8 cellular contexts compared by ENCODE assay signal in genomic region chr17:43125967-43126910, GRCh38. TPM values are rescaled to one million over a fixed set of nuclear protein-coding genes. Genes with fewer than 3 reads are reported as not detected.
DNase-seq lines count a peak whose midpoint lies in the region; ATAC-seq, FAIRE-seq and TF ChIP-seq lines count a peak whose summit lies in the region.

No MANE protein-coding gene starts in this region.

- H3K4me3 ChIP-seq in BJ (ENCODE audit: low read depth, low read length) (peak overlapping the region; percentile 68), adrenal gland (peak overlapping the region in 2 of 4 donors; percentile 46 to 81), HepG2 (replicated peaks in 1 of 3; ENCODE audit: insufficient read depth in 1 of 3, low read depth in 2 of 3, low read length in 3 of 3) (peak overlapping the region; percentile 87 to 94 (median 91)), transverse colon (peak overlapping the region; percentile 35 to 80 (median 54))

- no peak for DNase-seq in BJ (ENCODE audit: low read depth)
- peak in 2 of 7 donors; percentile 23 to 52 for DNase-seq in adrenal gland
- peak; percentile 61 for DNase-seq in HepG2 (ENCODE audit: low spot score)
- DNase-seq in transverse colon: peak; percentile 14
- no peak for DNase-seq in NCI-H345 treated with DMSO at 0.1 percent for 48 hours (lab: John Stamatoyannopoulos, UW; ENCODE audit: unreplicated experiment)

- H3K9me3 ChIP-seq in KOPT-K1 (ENCODE audit: insufficient read depth, low read length, poor library complexity, severe bottlenecking) (no peaks in the 10 kb centered on the region), adrenal gland (replicated peaks in 1 of 3) (no peaks in the 10 kb centered on the region), HepG2 (ENCODE audit: low read length) (no peaks in the 10 kb centered on the region), transverse colon (no peaks in the 10 kb centered on the region)

- peaks cover 63% of the 10 kb centered on the region for H3K79me2 ChIP-seq in HepG2 (ENCODE audit: insufficient read depth, low read length)

- H3K27ac ChIP-seq in KOPT-K1 (ENCODE audit: low read depth, low read length, poor library complexity, severe bottlenecking) (peak overlapping the region; percentile 81), adrenal gland (peak overlapping the region in 4 of 5 donors; percentile 67 to 89 (median 73)), HepG2 (ENCODE audit: extremely low read length, insufficient read depth, low read length) (peak overlapping the region; percentile 95), transverse colon (peak overlapping the region; percentile 77 to 89 (median 88))

- TF ChIP-seq POLR2A in adrenal gland (IDR thresholded peaks at IDR 0.05): no peak
- TF ChIP-seq POLR2A in HepG2 (IDR thresholded peaks at IDR 0.05; ENCODE audit: insufficient read depth in 1 of 2, low read depth in 2 of 2, low read length in 2 of 2): peak in 1 of 2 experiments; percentile 83; a peak in 2 of 4 replicates
- TF ChIP-seq POLR2A in transverse colon (IDR thresholded peaks at IDR 0.05): no peak

- H3K27me3 ChIP-seq in BJ (ENCODE audit: control insufficient read depth, insufficient read depth, low read length) (no peaks in the 10 kb centered on the region), adrenal gland (no peaks in the 10 kb centered on the region), HepG2 (ENCODE audit: control insufficient read depth in 1 of 2, insufficient read depth in 2 of 2, low read length in 2 of 2) (no peaks in the 10 kb centered on the region; a peak in 1 of 5 replicates), transverse colon (no peaks in the 10 kb centered on the region)

- intact Hi-C loops in adrenal gland (cut with DNase I) (no loop called here), HepG2 (cut with micrococcal nuclease; ENCODE audit: unreplicated experiment) (loop anchor here (1.0 kb wide), 1 partner anchor 44 kb away; no protein-coding TSS in a partner anchor), transverse colon (cut with DNase I; ENCODE audit: low total_unique reads) (no loop called here)

- BruUV-seq in HepG2 (replicated peaks; lab: Mats Ljungman, UMichigan): TSS peak; percentile 90

- POLR2A ChIA-PET in BJ (lab: Charles Lee): no interaction called here
- POLR2A ChIA-PET in HepG2 (lab: Yijun Ruan, JAX): interaction anchor here (0.8 to 3.5 kb wide), 21 partner anchors 9 to 243 kb away, joined by 3 to 33 read pairs (median 7); partner anchors contain the start of genes NBR1, RPL27, TMEM106A and VAT1

- no peak for TF ChIP-seq EP300 in HepG2 (IDR thresholded peaks at IDR 0.05; ENCODE audit: low read depth in 2 of 2, low read length in 2 of 2)
- no peak for TF ChIP-seq EP300 in HepG2 (CRISPR knock-in tag; IDR thresholded peaks at IDR 0.05; ENCODE audit: borderline replicate concordance)
- no peak for TF ChIP-seq EP300 in transverse colon (IDR thresholded peaks at IDR 0.05; ENCODE audit: low read depth)

- no peak overlapping the region for H2AFZ ChIP-seq in HepG2 (ENCODE audit: low read length)

- TF ChIP-seq RAD21 in HepG2 (CRISPR knock-in tag; IDR thresholded peaks at IDR 0.05): no peak

- TF ChIP-seq CTCF in BJ (IDR thresholded peaks at IDR 0.05; ENCODE audit: insufficient read depth, low read depth, low read length): no peak
- TF ChIP-seq CTCF in adrenal gland (IDR thresholded peaks at IDR 0.05): no peak
- TF ChIP-seq CTCF in HepG2 (CRISPR knock-in tag; IDR thresholded peaks at IDR 0.05): no peak
- no peak for TF ChIP-seq CTCF in transverse colon (IDR thresholded peaks at IDR 0.05)

- in situ Hi-C loops in HepG2 (cut with HindIII; ENCODE audit: extremely low pct_ligation_motif_present, low pct_unique_long_range_greater_than_20kb): no loop called here
- in situ Hi-C loops in transverse colon (cut with MboI; ENCODE audit: low pct_ligation_motif_present in 1 of 4, low pct_unique_long_range_greater_than_20kb in 1 of 4, low sequenced_read_pairs in 3 of 4): no loop called here

- no peaks in the 10 kb centered on the region; the same call in 1 of the 2 replicates for H3K36me3 ChIP-seq in BJ (ENCODE audit: control insufficient read depth, insufficient read depth, low read length)
- H3K36me3 ChIP-seq in KOPT-K1 (ENCODE audit: insufficient read depth, low read length): peaks cover 33% of the 10 kb centered on the region
- H3K36me3 ChIP-seq in adrenal gland (replicated peaks in 1 of 2): no peaks in the 10 kb centered on the region
- peaks cover 5 to 20% of the 10 kb centered on the region in 2 experiments; a peak in 4 of 5 replicates for H3K36me3 ChIP-seq in HepG2 (replicated peaks in 1 of 2; ENCODE audit: control insufficient read depth in 1 of 2, insufficient read depth in 2 of 2, low read length in 2 of 2)
- peaks cover 0 to under 1% (median 0%) of the 10 kb centered on the region in 4 donors for H3K36me3 ChIP-seq in transverse colon

- no peaks in the 10 kb centered on the region; the same call in 1 of the 2 replicates for H4K20me1 ChIP-seq in HepG2 (ENCODE audit: insufficient read depth, low read length)

- H3K4me1 ChIP-seq in adrenal gland (replicated peaks in 1 of 2): peaks cover 15 to 17% of the 10 kb centered on the region in 2 donors
- H3K4me1 ChIP-seq in HepG2 (ENCODE audit: insufficient read depth, low read length): peaks cover 52% of the 10 kb centered on the region
- peaks cover 12 to 31% (median 19%) of the 10 kb centered on the region in 4 donors for H3K4me1 ChIP-seq in transverse colon

- WGBS in adrenal gland, 4 donors: 73 to 86% (median 82%) methylated on average over 38 to 59 of the region's 59 CpGs
- 11% methylated on average over 45 of the region's 59 CpGs for WGBS in HepG2 (ENCODE audit: low lambda C conversion rate)
- 83% methylated on average over 50 of the region's 59 CpGs; no CpG with 5 or more reads in 1 of the 2 donors for WGBS in transverse colon (ENCODE audit: low coverage in 1 of 2), 2 donors

- ATAC-seq in HepG2: peak; percentile 60
- no peak for ATAC-seq in GM18873 (IDR thresholded peaks at IDR 0.05; ENCODE audit: low FRiP score, unreplicated experiment)
- ATAC-seq in GM19397 (IDR thresholded peaks at IDR 0.05; ENCODE audit: unreplicated experiment): no peak

- CTCF ChIA-PET in BJ (lab: Yijun Ruan, JAX): interaction anchor here (1.1 kb wide), 1 partner anchor 85 kb away, joined by 3 read pairs; no protein-coding TSS in a partner anchor
- CTCF ChIA-PET in HepG2 (lab: Yijun Ruan, JAX; ENCODE audit: low intra/inter-chr PET ratio, low total read pairs): no interaction called here

- FAIRE-seq in HepG2 (lab: Jason Lieb, UNC): peak; percentile 58

- H3K4me2 ChIP-seq in HepG2 (ENCODE audit: low read depth, low read length): peak overlapping the region; percentile 88

- H3K9ac ChIP-seq in HepG2 (ENCODE audit: insufficient read depth, low read depth, low read length): peak overlapping the region; percentile 99

RNA-seq across cellular contexts. Expression of gene BRCA1, which starts 1.1 kb away (rescaled TPM):
- polyA plus RNA-seq in BJ (2011; rRNA removed) (9.4 and 12.6 TPM in 2 replicates), adrenal gland (1 to 10 TPM; 1.1 to 3.4 (median 2.3) TPM), HepG2 (2011; rRNA removed) (11.7 and 13.3 TPM in 2 replicates)
- polyA minus RNA-seq in BJ (2011; rRNA and poly(A)+ RNA removed): 22.0 and 30.9 TPM in 2 replicates
- total RNA-seq in adrenal gland (10 to 100 TPM in 1 of 8 donors, 1 to 10 TPM in 7; 1.9 to 10.4 (median 4.8) TPM), HepG2 (2016; rRNA removed; fragmentation: Illumina TruSeq; extraction: Trizol) (37.5 and 56.0 TPM in 2 replicates), transverse colon (100 to 1,000 TPM in 1 of 4 donors, 1 to 10 TPM in 3; 2.6 to 121 (median 5.8) TPM)
- total RNA-seq in HepG2 (2016; cell fraction: cytosol; rRNA removed; fragmentation: Illumina TruSeq; extraction: Trizol; ENCODE audit: low read depth): 16.6 and 20.8 TPM in 2 replicates
- total RNA-seq in HepG2 (2016; cell fraction: insoluble cytoplasmic fraction; rRNA removed; fragmentation: Illumina TruSeq; extraction: Trizol): 33.8 and 58.4 TPM in 2 replicates
- 19.3 and 20.3 TPM in 2 replicates for total RNA-seq in HepG2 (2016; cell fraction: membrane; rRNA removed; fragmentation: Illumina TruSeq; extraction: Trizol)
- total RNA-seq in HepG2 (2016; cell fraction: nucleus; rRNA removed; fragmentation: Illumina TruSeq; extraction: Trizol): 37.0 and 37.3 TPM in 2 replicates
- polyA plus RNA-seq in HepG2 (2011; cell fraction: cytosol; rRNA removed): 6.1 and 11.1 TPM in 2 replicates
- 9.8 and 16.5 TPM in 2 replicates for polyA plus RNA-seq in HepG2 (2011; cell fraction: nucleus; rRNA removed)
- 5.2 and 10.0 TPM in 2 replicates for polyA plus RNA-seq in HepG2 (2012)
- 1.1 TPM in 2 replicates for polyA plus RNA-seq in HepG2 (2016; cell fraction: cytosol; fragmentation: Illumina TruSeq; extraction: Trizol; ENCODE audit: low read depth)
- 25.6 and 29.6 TPM in 2 replicates for polyA plus RNA-seq in HepG2 (2016; cell fraction: insoluble cytoplasmic fraction; fragmentation: Illumina TruSeq; extraction: Trizol; ENCODE audit: low read depth)
- polyA plus RNA-seq in HepG2 (2016; cell fraction: membrane; fragmentation: Illumina TruSeq; extraction: Trizol; ENCODE audit: low read depth): 3.8 and 3.9 TPM in 2 replicates
- polyA plus RNA-seq in HepG2 (2016; cell fraction: nucleus; fragmentation: Illumina TruSeq; extraction: Trizol; ENCODE audit: insufficient read depth, low read depth): 39.1 and 42.0 TPM in 2 replicates
- polyA minus RNA-seq in HepG2 (2011; rRNA and poly(A)+ RNA removed; ENCODE audit: low replicate concordance): 45.8 and 194 TPM in 2 replicates
- polyA minus RNA-seq in HepG2 (2011; cell fraction: cytosol; rRNA and poly(A)+ RNA removed): 13.8 and 15.9 TPM in 2 replicates
- 29.7 and 36.7 TPM in 2 replicates for polyA minus RNA-seq in HepG2 (2011; cell fraction: nucleus; rRNA and poly(A)+ RNA removed)

RNA-seq across cellular contexts. Expression of gene NBR1, which starts 44.8 kb away (rescaled TPM):
- polyA plus RNA-seq in BJ (2011; rRNA removed): 130 and 142 TPM in 2 replicates
- polyA minus RNA-seq in BJ (2011; rRNA and poly(A)+ RNA removed): 79.6 and 118 TPM in 2 replicates
- 100 to 1,000 TPM in 7 of 8 donors, 10 to 100 TPM in 1; 68.2 to 139 (median 112) TPM for total RNA-seq in adrenal gland
- 10 to 100 TPM; 38.6 to 83.4 (median 39.9) TPM for polyA plus RNA-seq in adrenal gland
- total RNA-seq in HepG2 (2016; rRNA removed; fragmentation: Illumina TruSeq; extraction: Trizol): 51.7 and 79.0 TPM in 2 replicates
- 9.9 and 10.8 TPM in 2 replicates for total RNA-seq in HepG2 (2016; cell fraction: cytosol; rRNA removed; fragmentation: Illumina TruSeq; extraction: Trizol; ENCODE audit: low read depth)
- total RNA-seq in HepG2 (2016; cell fraction: insoluble cytoplasmic fraction; rRNA removed; fragmentation: Illumina TruSeq; extraction: Trizol): 50.3 and 77.3 TPM in 2 replicates
- total RNA-seq in HepG2 (2016; cell fraction: membrane; rRNA removed; fragmentation: Illumina TruSeq; extraction: Trizol): 20.1 and 22.1 TPM in 2 replicates
- total RNA-seq in HepG2 (2016; cell fraction: nucleus; rRNA removed; fragmentation: Illumina TruSeq; extraction: Trizol): 35.7 and 36.9 TPM in 2 replicates
- 102 and 121 TPM in 2 replicates for polyA plus RNA-seq in HepG2 (2011; rRNA removed)
- polyA plus RNA-seq in HepG2 (2011; cell fraction: cytosol; rRNA removed): 87.1 and 91.6 TPM in 2 replicates
- 53.9 and 55.2 TPM in 2 replicates for polyA plus RNA-seq in HepG2 (2011; cell fraction: nucleus; rRNA removed)
- polyA plus RNA-seq in HepG2 (2012): 78.0 and 105 TPM in 2 replicates
- 5.5 and 5.9 TPM in 2 replicates for polyA plus RNA-seq in HepG2 (2016; cell fraction: cytosol; fragmentation: Illumina TruSeq; extraction: Trizol; ENCODE audit: low read depth)
- 70.0 and 71.8 TPM in 2 replicates for polyA plus RNA-seq in HepG2 (2016; cell fraction: insoluble cytoplasmic fraction; fragmentation: Illumina TruSeq; extraction: Trizol; ENCODE audit: low read depth)
- 8.4 and 9.8 TPM in 2 replicates for polyA plus RNA-seq in HepG2 (2016; cell fraction: membrane; fragmentation: Illumina TruSeq; extraction: Trizol; ENCODE audit: low read depth)
- 40.5 and 50.3 TPM in 2 replicates for polyA plus RNA-seq in HepG2 (2016; cell fraction: nucleus; fragmentation: Illumina TruSeq; extraction: Trizol; ENCODE audit: insufficient read depth, low read depth)
- 94.6 and 191 TPM in 2 replicates for polyA minus RNA-seq in HepG2 (2011; rRNA and poly(A)+ RNA removed; ENCODE audit: low replicate concordance)
- polyA minus RNA-seq in HepG2 (2011; cell fraction: cytosol; rRNA and poly(A)+ RNA removed): 125 and 130 TPM in 2 replicates
- 95.0 and 120 TPM in 2 replicates for polyA minus RNA-seq in HepG2 (2011; cell fraction: nucleus; rRNA and poly(A)+ RNA removed)
- 100 to 1,000 TPM in 2 of 4 donors, 10 to 100 TPM in 2; 62.5 to 156 (median 99.3) TPM for total RNA-seq in transverse colon

Comparison
In these comparisons a context has a peak if more than half of its experiments do, and no peak if none do; other contexts are left out.
1. DNase-seq: peak in HepG2 (single experiment) and transverse colon (single experiment); none in BJ (single experiment) and NCI-H345 treated with DMSO at 0.1 percent for 48 hours (single experiment).
2. Peak in every context shown above with its lines, with median percentiles within 50 percentile points of each other: H3K27ac ChIP-seq.